Comparison of ENCODE assay signal across 8 cellular contexts in genomic region chr2:179422037-179422643, GRCh38.
DNase-seq lines count a peak whose midpoint lies in the region; ATAC-seq, FAIRE-seq and TF ChIP-seq lines count a peak whose summit lies in the region.

No MANE protein-coding gene starts in this region.

- no peaks in the 10 kb centered on the region for H3K4me1 ChIP-seq in endothelial cell of umbilical vein (ENCODE audit: control insufficient read depth, extremely low read depth, insufficient read depth, low read length)

- no peak for DNase-seq in AG09309 (ENCODE audit: low read depth)
- peak; percentile 72 for DNase-seq in NCI-H1694 treated with DMSO at 0.1 percent for 48 hours (lab: John Stamatoyannopoulos, UW)
- peak; percentile 19 for DNase-seq in activated B cell treated with CpG ODN at 0.5 μM for 24 hours
- DNase-seq in endothelial cell of umbilical vein (ENCODE audit: low read depth, low spot score), result peak; percentile 68
- peak; percentile 25 for DNase-seq in naive B cell
- DNase-seq in type B pancreatic cell (ENCODE audit: extremely low spot score, unreplicated experiment), result no peak

- H3K9me3 ChIP-seq in endothelial cell of umbilical vein (replicated peaks; ENCODE audit: control insufficient read depth, insufficient read depth, low read length), result no peaks in the 10 kb centered on the region

- H3K27ac ChIP-seq in endothelial cell of umbilical vein (ENCODE audit: insufficient read depth, low read depth, low read length), result no peak overlapping the region

- TF ChIP-seq POLR2A in endothelial cell of umbilical vein (IDR thresholded peaks at IDR 0.05; ENCODE audit: low read depth, low read length), result no peak

- peak; percentile 61 for FAIRE-seq in endothelial cell of umbilical vein (lab: Jason Lieb, UNC)

- no TSS peak for BruUV-seq in endothelial cell of umbilical vein (replicated peaks; lab: Mats Ljungman, UMichigan)

- no peaks in the 10 kb centered on the region for H3K79me2 ChIP-seq in endothelial cell of umbilical vein (ENCODE audit: control insufficient read depth, insufficient read depth, low read length)

- H3K9ac ChIP-seq in endothelial cell of umbilical vein (replicated peaks; ENCODE audit: extremely low read depth, insufficient read depth, low read length), result no peak overlapping the region

- peaks cover 2 to 5% of the 10 kb centered on the region in 2 experiments for H3K27me3 ChIP-seq in endothelial cell of umbilical vein (ENCODE audit: control insufficient read depth in 2 of 2, insufficient read depth in 2 of 2, low read length in 2 of 2)

- H3K36me3 Mint-ChIP-seq in activated B cell treated with CpG ODN at 0.5 μM for 24 hours (ENCODE audit: low read depth) (no peaks in the 10 kb centered on the region), naive B cell (no peaks in the 10 kb centered on the region), type B pancreatic cell (no peaks in the 10 kb centered on the region)

- H3K4me1 Mint-ChIP-seq in activated B cell treated with CpG ODN at 0.5 μM for 24 hours (no peaks in the 10 kb centered on the region), naive B cell (peaks cover 0 to 2% (median 0%) of the 10 kb centered on the region in 3 donors), type B pancreatic cell (ENCODE audit: unreplicated experiment) (no peaks in the 10 kb centered on the region)

- H3K27me3 Mint-ChIP-seq in activated B cell treated with CpG ODN at 0.5 μM for 24 hours (peaks cover 9% of the 10 kb centered on the region), naive B cell (peaks cover 6 to 16% (median 14%) of the 10 kb centered on the region in 3 donors), type B pancreatic cell (no peaks in the 10 kb centered on the region)

- TF ChIP-seq CTCF in AG09309 (IDR thresholded peaks at IDR 0.05; ENCODE audit: control insufficient read depth, insufficient read depth, low read depth, low read length, missing control alignments) (peak; percentile 89), activated B cell treated with CpG ODN at 0.5 μM for 24 hours (IDR thresholded peaks at IDR 0.05) (peak; percentile 40), endothelial cell of umbilical vein (IDR thresholded peaks at IDR 0.05; ENCODE audit: extremely low read depth in 1 of 2, insufficient read depth in 1 of 2, low read depth in 1 of 2, low read length in 2 of 2) (peak; percentile 74 to 79), type B pancreatic cell (conservative IDR thresholded peaks at IDR 0.05) (peak; percentile 89)

- no peak overlapping the region for H3K4me3 ChIP-seq in AG09309 (ENCODE audit: control insufficient read depth, low read depth, low read length)
- H3K4me3 ChIP-seq in endothelial cell of umbilical vein (replicated peaks in 1 of 3; ENCODE audit: insufficient read depth in 1 of 3, low read depth in 1 of 3, low read length in 3 of 3), result no peak overlapping the region

- H3K4me2 ChIP-seq in endothelial cell of umbilical vein (ENCODE audit: insufficient read depth, low read length), result no peak overlapping the region

- no peak overlapping the region for H3K27ac Mint-ChIP-seq in activated B cell treated with CpG ODN at 0.5 μM for 24 hours
- H3K27ac Mint-ChIP-seq in naive B cell, result no peak overlapping the region
- no peak overlapping the region for H3K27ac Mint-ChIP-seq in type B pancreatic cell

- no peaks in the 10 kb centered on the region for H3K36me3 ChIP-seq in endothelial cell of umbilical vein (ENCODE audit: control insufficient read depth in 2 of 2, extremely low read depth in 1 of 2, insufficient read depth in 2 of 2, low read length in 2 of 2)

- POLR2A ChIA-PET in activated B cell treated with CpG ODN at 0.5 μM for 24 hours (lab: Charles Lee), result no interaction called here
- POLR2A ChIA-PET in endothelial cell of umbilical vein (lab: Charles Lee), result no interaction called here

- H2AFZ ChIP-seq in endothelial cell of umbilical vein (ENCODE audit: low read depth, low read length), result no peak overlapping the region

- CTCF ChIA-PET in activated B cell treated with CpG ODN at 0.5 μM for 24 hours (lab: Charles Lee), result interaction anchor here (1.0 to 2.4 kb wide), 11 partner anchors 10 to 330 kb away, joined by 3 to 10 read pairs (median 5); no protein-coding TSS in a partner anchor
- CTCF ChIA-PET in endothelial cell of umbilical vein (lab: Charles Lee), result interaction anchor here (0.7 to 4.7 kb wide), 25 partner anchors 10 to 660 kb away, joined by 3 to 38 read pairs (median 5); no protein-coding TSS in a partner anchor

- dilution Hi-C loops in endothelial cell of umbilical vein (cut with MboI; ENCODE audit: extremely low pct_ligation_motif_present, low sequenced_read_pairs), result no loop called here

- intact Hi-C loops in activated B cell treated with CpG ODN at 0.5 μM for 24 hours (cut with micrococcal nuclease), result loop anchor here (1.0 to 2.0 kb wide), 4 partner anchors 18 to 515 kb away; no protein-coding TSS in a partner anchor
- intact Hi-C loops in endothelial cell of umbilical vein (cut with micrococcal nuclease), result loop anchor here (1.0 to 5.0 kb wide), 4 partner anchors 19 to 655 kb away; no protein-coding TSS in a partner anchor

- ATAC-seq in GM18517 (IDR thresholded peaks at IDR 0.05; ENCODE audit: unreplicated experiment) (peak; percentile 87), HG02970 (IDR thresholded peaks at IDR 0.05; ENCODE audit: low FRiP score, unreplicated experiment) (peak; percentile 64), activated B cell treated with CpG ODN at 0.5 μM for 24 hours (ENCODE audit: low read depth) (peak; percentile 66), naive B cell (ENCODE audit: low read depth in 2 of 2) (peak; percentile 70 to 81)

- H4K20me1 ChIP-seq in endothelial cell of umbilical vein (replicated peaks; ENCODE audit: control insufficient read depth, extremely low read depth, insufficient read depth, low read length), result no peaks in the 10 kb centered on the region

- no peaks in the 10 kb centered on the region for H3K9me1 ChIP-seq in endothelial cell of umbilical vein (replicated peaks; ENCODE audit: control insufficient read depth, extremely low read depth, insufficient read depth, low read length)

- H3K9me3 Mint-ChIP-seq in activated B cell treated with CpG ODN at 0.5 μM for 24 hours (no peaks in the 10 kb centered on the region), naive B cell (peaks cover 0 to 3% (median 0%) of the 10 kb centered on the region in 7 donors), type B pancreatic cell (no peaks in the 10 kb centered on the region)

- no peak overlapping the region for H3K4me3 Mint-ChIP-seq in activated B cell treated with CpG ODN at 0.5 μM for 24 hours
- no peak overlapping the region for H3K4me3 Mint-ChIP-seq in naive B cell
- no peak overlapping the region for H3K4me3 Mint-ChIP-seq in type B pancreatic cell

TF ChIP-seq in endothelial cell of umbilical vein, 7 proteins besides CTCF, POLR2A, EP300 and RAD21:
- no peak for TF ChIP-seq EZH2 (IDR thresholded peaks at IDR 0.05; ENCODE audit: borderline replicate concordance, low read depth, low read length, severe bottlenecking)
- no peak for TF ChIP-seq POLR2AphosphoS5 (IDR thresholded peaks at IDR 0.05; ENCODE audit: insufficient read depth, low read depth, low read length)
- no peak for TF ChIP-seq FOS (IDR thresholded peaks at IDR 0.05; ENCODE audit: borderline replicate concordance, insufficient read depth, low read length)
- no peak for TF ChIP-seq MAX (IDR thresholded peaks at IDR 0.05; ENCODE audit: insufficient read depth, insufficient read length)
- no peak for TF ChIP-seq MYC (IDR thresholded peaks at IDR 0.05; ENCODE audit: low read depth, low read length)
- no peak for TF ChIP-seq GATA2 (IDR thresholded peaks at IDR 0.05; ENCODE audit: insufficient read depth, insufficient read length, low read depth, low read length)

Comparison
In these comparisons a context has a peak if more than half of its experiments do, and no peak if none do; other contexts are left out.
1. DNase-seq: peak in NCI-H1694 treated with DMSO at 0.1 percent for 48 hours (single experiment), activated B cell treated with CpG ODN at 0.5 μM for 24 hours (single experiment), endothelial cell of umbilical vein (single experiment) and naive B cell (single experiment); none in AG09309 (single experiment) and type B pancreatic cell (single experiment).
2. Peak in every context shown above with its lines, with median percentiles within 50 percentile points of each other: CTCF ChIP-seq and ATAC-seq.